ENCODE assay signal across 1 cellular context in genomic region chr7:55508301-55509011, GRCh38.
TF ChIP-seq lines count a peak whose summit lies in the region.

No MANE protein-coding gene starts in this region.

TF ChIP-seq in SK-N-SH, 30 proteins besides CTCF, POLR2A, EP300 and RAD21 (continued from another document):
- no peak for TF ChIP-seq YY1 (IDR thresholded peaks at IDR 0.05; ENCODE audit: low read depth)
- TF ChIP-seq TCF12 (IDR thresholded peaks at IDR 0.05), result no peak
- no peak for TF ChIP-seq FOXJ3 (CRISPR knock-in tag; IDR thresholded peaks at IDR 0.05)
- no peak for TF ChIP-seq FOXM1 (IDR thresholded peaks at IDR 0.05; ENCODE audit: low read depth)
- TF ChIP-seq NFIC (IDR thresholded peaks at IDR 0.05; ENCODE audit: borderline replicate concordance), result no peak
